ENCODE assay signal across 32 cellular contexts in the genomic region with DNA sequence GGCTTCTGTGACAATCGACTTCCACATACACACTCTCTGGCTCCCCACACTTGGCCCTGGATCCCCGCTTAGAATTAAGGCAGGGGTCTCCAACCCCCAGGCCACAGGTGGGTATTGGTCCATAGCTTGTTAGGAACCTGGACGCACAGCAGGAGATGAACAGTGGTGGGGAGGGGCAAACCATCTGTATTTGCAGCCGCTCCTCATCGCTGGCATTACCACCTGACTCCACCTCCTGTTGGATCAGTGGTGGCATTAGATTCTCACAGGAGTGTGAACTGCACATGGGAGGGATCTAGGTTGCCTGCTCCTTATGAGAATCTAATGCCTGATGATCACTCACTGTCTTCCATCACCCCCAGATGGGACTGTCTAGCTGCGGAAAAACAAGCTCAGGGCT.
"Had no signal": no experiment of that assay in that cellular context is flagged by ENCODE, and none has a peak within 500 bp of the region (broad histone marks: within the 10 kb centered on the region; RNA-seq: fewer than 3 reads in every experiment).

No MANE protein-coding gene starts in this region.

- H3K4me3 Mint-ChIP-seq: activated B cell treated with CpG ODN at 0.5 μM for 24 hours; activated CD4-positive, alpha-beta T cell treated with anti-CD3 and anti-CD28 coated beads for 36 hours; activated naive CD8-positive, alpha-beta T cell; activated T-cell treated with anti-CD3 and anti-CD28 coated beads, Interleukin-2, amount 50 U/mL, for 72 hours; naive thymus-derived CD8-positive, alpha-beta T cell; stimulated activated naive CD8-positive, alpha-beta T cell treated with anti-CD3 and anti-CD28 coated beads, Interleukin-15, amount 100 ng/mL, for 72 hours; T-cell; T-helper 2 cell treated with Interferon-gamma antibody and Interleukin-4, amounts not matched to agents 5 μg/mL and 100 μg/mL, for 36 hours had no signal

- H3K27ac ChIP-seq: colonic mucosa, epithelial cell of prostate, esophagus squamous epithelium, hepatocyte, pancreas, prostate gland had no signal

- H2AFZ ChIP-seq: hepatocyte had no signal

- H3K4me1 Mint-ChIP-seq: activated B cell treated with CpG ODN at 0.5 μM for 24 hours; activated CD4-positive, alpha-beta T cell treated with anti-CD3 and anti-CD28 coated beads for 36 hours; stimulated activated naive CD8-positive, alpha-beta T cell treated with anti-CD3 and anti-CD28 coated beads, Interleukin-15, amount 100 ng/mL, for 72 hours had no signal

- H3K27me3 Mint-ChIP-seq: activated B cell treated with CpG ODN at 0.5 μM for 24 hours; activated CD4-positive, alpha-beta T cell treated with anti-CD3 and anti-CD28 coated beads for 36 hours; activated naive CD8-positive, alpha-beta T cell; naive thymus-derived CD8-positive, alpha-beta T cell; stimulated activated naive CD8-positive, alpha-beta T cell treated with anti-CD3 and anti-CD28 coated beads, Interleukin-15, amount 100 ng/mL, for 72 hours; T-cell had no signal

- H3K4me2 ChIP-seq: hepatocyte had no signal

- ATAC-seq: activated CD4-positive, alpha-beta T cell treated with anti-CD3 and anti-CD28 coated beads for 36 hours; activated T-cell treated with anti-CD3 and anti-CD28 coated beads, Interleukin-2, amount 50 U/mL, for 72 hours; left cardiac atrium; left ventricle myocardium superior; naive thymus-derived CD8-positive, alpha-beta T cell; sciatic nerve; stimulated activated naive CD8-positive, alpha-beta T cell treated with anti-CD3 and anti-CD28 coated beads, Interleukin-15, amount 100 ng/mL, for 72 hours; T-cell had no signal

- H3K9me3 Mint-ChIP-seq: activated B cell treated with CpG ODN at 0.5 μM for 24 hours; activated T-cell treated with anti-CD3 and anti-CD28 coated beads, Interleukin-2, amount 50 U/mL, for 72 hours; naive thymus-derived CD8-positive, alpha-beta T cell; stimulated activated naive CD8-positive, alpha-beta T cell treated with anti-CD3 and anti-CD28 coated beads, Interleukin-15, amount 100 ng/mL, for 72 hours; T-cell; T-helper 2 cell treated with Interferon-gamma antibody and Interleukin-4, amounts not matched to agents 5 μg/mL and 100 μg/mL, for 36 hours had no signal

- H3K9me3 ChIP-seq: colonic mucosa, esophagus squamous epithelium, pancreas, prostate gland had no signal

- H3K27ac Mint-ChIP-seq: activated B cell treated with CpG ODN at 0.5 μM for 24 hours; activated CD4-positive, alpha-beta T cell treated with anti-CD3 and anti-CD28 coated beads for 36 hours; activated naive CD8-positive, alpha-beta T cell; activated T-cell treated with anti-CD3 and anti-CD28 coated beads, Interleukin-2, amount 50 U/mL, for 72 hours; naive thymus-derived CD8-positive, alpha-beta T cell; T-cell; T-helper 2 cell treated with Interferon-gamma antibody and Interleukin-4, amounts not matched to agents 5 μg/mL and 100 μg/mL, for 36 hours had no signal

- H3K79me2 ChIP-seq: hepatocyte had no signal

- H3K4me3 ChIP-seq: colonic mucosa, esophagus squamous epithelium, hepatocyte, pancreas, prostate gland, skin epidermis had no signal

- H3K4me1 ChIP-seq: colonic mucosa, pancreas, prostate gland had no signal

- DNase-seq: activated B cell treated with CpG ODN at 0.5 μM for 24 hours; activated CD4-positive, alpha-beta T cell treated with anti-CD3 and anti-CD28 coated beads for 36 hours; activated effector memory CD4-positive, alpha-beta T cell treated with Interleukin-2 at 50 U/mL for 16 hours; activated naive CD4-positive, alpha-beta T cell treated with Interleukin-2 at 50 U/mL for 16 hours; activated T-cell treated with anti-CD3 and anti-CD28 coated beads for 4 hours; activated T-cell treated with anti-CD3 and anti-CD28 coated beads, Interleukin-2, amount 50 U/mL, for 72 hours; anterior cingulate cortex; cerebellar nuclear complex; colonic mucosa; effector CD8-positive, alpha-beta T cell; esophagus squamous epithelium; left cardiac atrium; left ventricle myocardium superior; midbrain; naive thymus-derived CD8-positive, alpha-beta T cell; retina; stimulated activated CD4-positive, alpha-beta T cell treated with anti-CD3 and anti-CD28 coated beads, Interleukin-12 subunit alpha, Interleukin-12 subunit beta, amount 100 ng/mL, for 4 hours; stimulated activated CD4-positive, alpha-beta T cell treated with anti-CD3 and anti-CD28 coated beads, Interleukin-4, amount 100 ng/mL, for 1 hour; stimulated activated naive CD8-positive, alpha-beta T cell treated with anti-CD3 and anti-CD28 coated beads, Interleukin-15, amount 100 ng/mL, for 72 hours; substantia nigra; T-cell had no signal

- H3K27me3 ChIP-seq: colonic mucosa, esophagus squamous epithelium, hepatocyte, pancreas had no signal

- H3K36me3 ChIP-seq: colonic mucosa, pancreas, prostate gland had no signal

- FAIRE-seq: endometrium, frontal cortex, keratinocyte, pancreas had no signal
